16 cellular contexts compared by ENCODE assay signal in the genomic region with DNA sequence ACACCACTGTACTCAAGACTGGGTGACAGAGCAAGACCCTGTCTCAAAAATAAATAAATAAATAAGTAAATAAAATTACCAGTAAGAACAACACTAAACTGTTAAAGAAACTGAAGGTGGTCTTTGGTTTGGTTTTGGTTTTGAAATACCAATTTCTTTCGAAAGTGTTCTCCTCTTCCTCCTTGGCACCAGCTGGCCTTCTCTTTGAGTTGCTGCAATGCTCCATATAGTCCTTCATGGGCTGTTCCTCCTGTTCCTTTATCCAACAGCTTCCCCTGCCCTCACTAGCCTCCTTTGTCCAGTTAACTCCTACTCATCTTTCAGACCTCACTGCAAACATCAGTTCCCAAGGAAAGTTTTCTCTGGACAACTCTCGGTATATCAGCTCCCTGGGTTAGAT.
"Had no signal": no experiment of that assay in that cellular context is flagged by ENCODE, and none has a peak within 500 bp of the region (broad histone marks: within the 10 kb centered on the region; RNA-seq: fewer than 3 reads in every experiment).

No MANE protein-coding gene starts in this region.

- H3K27ac ChIP-seq: colonic mucosa, esophagus muscularis mucosa, pancreas, tibial artery, vagina had no signal

- H3K36me3 Mint-ChIP-seq: activated naive CD8-positive, alpha-beta T cell treated with anti-CD3 and anti-CD28 coated beads for 36 hours; brain; naive B cell had no signal

- H3K4me1 ChIP-seq: colonic mucosa had no signal

- H3K27me3 Mint-ChIP-seq: activated CD8-positive, alpha-beta T cell treated with anti-CD3 and anti-CD28 coated beads for 36 hours; activated naive CD8-positive, alpha-beta T cell treated with anti-CD3 and anti-CD28 coated beads for 36 hours; naive B cell had no signal

- H3K27me3 ChIP-seq: colonic mucosa, esophagus muscularis mucosa, pancreas, tibial artery, vagina had no signal

- H3K9me3 ChIP-seq: colonic mucosa, esophagus muscularis mucosa, pancreas, tibial artery, vagina had no signal

- H3K4me3 ChIP-seq: colonic mucosa, esophagus muscularis mucosa, pancreas, tibial artery, vagina had no signal

- H3K27ac Mint-ChIP-seq: activated CD8-positive, alpha-beta T cell treated with anti-CD3 and anti-CD28 coated beads for 36 hours; activated naive CD8-positive, alpha-beta T cell treated with anti-CD3 and anti-CD28 coated beads for 36 hours; brain had no signal

- ATAC-seq: activated CD8-positive, alpha-beta T cell treated with anti-CD3 and anti-CD28 coated beads for 36 hours; activated T-cell treated with anti-CD3 and anti-CD28 coated beads, Interleukin-2, amount 50 U/mL, for 4 hours; pancreas had no signal

- DNase-seq: activated CD4-positive, alpha-beta T cell treated with anti-CD3 and anti-CD28 coated beads for 4 hours; activated CD8-positive, alpha-beta T cell treated with anti-CD3 and anti-CD28 coated beads for 36 hours; activated effector memory CD4-positive, alpha-beta T cell treated with Interleukin-2 at 50 U/mL for 16 hours; activated naive CD8-positive, alpha-beta T cell treated with anti-CD3 and anti-CD28 coated beads for 36 hours; activated T-cell treated with anti-CD3 and anti-CD28 coated beads, Interleukin-2, amount 50 U/mL, for 4 hours; central memory CD4-positive, alpha-beta T cell; colonic mucosa; islet precursor cell; mammary epithelial cell; naive B cell; stimulated activated CD4-positive, alpha-beta T cell treated with anti-CD3 and anti-CD28 coated beads, Interleukin-1b, Interleukin-23, amount 100 ng/mL, for 48 hours; tibial artery had no signal

- H3K36me3 ChIP-seq: colonic mucosa, esophagus muscularis mucosa, pancreas, tibial artery, vagina had no signal

- H3K4me3 Mint-ChIP-seq: activated CD8-positive, alpha-beta T cell treated with anti-CD3 and anti-CD28 coated beads for 36 hours; activated naive CD8-positive, alpha-beta T cell treated with anti-CD3 and anti-CD28 coated beads for 36 hours; activated T-cell treated with anti-CD3 and anti-CD28 coated beads, Interleukin-2, amount 50 U/mL, for 4 hours; brain had no signal
